In the genomic region with DNA sequence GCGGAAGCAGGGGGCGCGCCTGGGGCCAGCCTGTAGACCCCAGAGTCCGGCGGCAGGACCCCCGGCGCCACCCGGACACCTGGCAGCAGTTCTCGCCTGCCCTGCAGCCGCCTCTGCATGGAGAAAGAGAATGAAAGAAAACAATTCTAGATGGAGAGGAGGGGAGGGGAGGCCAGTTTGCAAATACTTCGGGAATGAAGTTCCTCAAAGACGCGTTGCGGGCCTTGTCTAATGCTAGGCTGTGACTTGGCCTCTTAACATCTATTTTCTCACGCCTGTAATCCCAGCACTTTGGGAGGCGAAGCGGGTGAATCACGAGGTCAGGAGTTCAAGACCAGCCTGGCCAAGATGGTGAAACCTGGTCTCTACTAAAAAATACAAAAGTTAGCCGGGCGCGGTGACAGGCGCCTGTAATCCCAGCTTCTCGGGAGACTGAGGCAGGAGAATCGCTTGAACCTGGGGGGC, we compare ENCODE assay signal across 11 cellular contexts. TPM values are rescaled to one million over a fixed set of nuclear protein-coding genes. Genes with fewer than 3 reads are reported as not detected.
DNase-seq lines count a peak whose midpoint lies in the region; ATAC-seq and TF ChIP-seq lines count a peak whose summit lies in the region.
"Had no signal": no experiment of that assay in that cellular context is flagged by ENCODE, and none has a peak within 500 bp of the region (broad histone marks: within the 10 kb centered on the region; RNA-seq: fewer than 3 reads in every experiment).

No MANE protein-coding gene starts in this region.

- peaks cover 38% of the 10 kb centered on the region for H3K4me1 ChIP-seq in left ventricle myocardium inferior
- no peaks in the 10 kb centered on the region for H3K4me1 ChIP-seq in rectal smooth muscle tissue (ENCODE audit: control insufficient read depth, insufficient read depth, low read length)

- no peaks in the 10 kb centered on the region for H3K36me3 Mint-ChIP-seq in T-cell

- DNase-seq in ELF-1 (ENCODE audit: low read depth, low spot score), result peak; percentile 39
- DNase-seq in T-cell, result no peak
- no peak for DNase-seq in left ventricle myocardium inferior
- DNase-seq in dermis blood vessel endothelial cell, result no peak
- DNase-seq in NCI-H510A treated with DMSO at 0.1 percent for 48 hours (lab: John Stamatoyannopoulos, UW), result no peak
- DNase-seq in hypothalamus (lab: John Stamatoyannopoulos, UW), result no peak
- DNase-seq: NCI-H2107; stimulated activated CD4-positive, alpha-beta T cell treated with anti-CD3 and anti-CD28 coated beads, Interleukin-4, amount 100 ng/mL, for 24 hours had no signal

- H3K36me3 ChIP-seq in left ventricle myocardium inferior (no peaks in the 10 kb centered on the region), rectal smooth muscle tissue (ENCODE audit: control insufficient read depth, insufficient read depth, low read length) (no peaks in the 10 kb centered on the region)

- CTCF ChIA-PET in T-cell (lab: Charles Lee), result no interaction called here

- H3K27ac ChIP-seq in left ventricle myocardium inferior (replicated peaks) (no peak overlapping the region), rectal smooth muscle tissue (ENCODE audit: low read depth, low read length) (no peak overlapping the region)

- intact Hi-C loops in left ventricle myocardium inferior (cut with micrococcal nuclease), result no loop called here

- H3K4me3 ChIP-seq in left ventricle myocardium inferior, result peak overlapping the region; percentile 56
- peak overlapping the region; percentile 51 for H3K4me3 ChIP-seq in rectal smooth muscle tissue (ENCODE audit: low read length)

- peaks cover 29 to 32% (median 30%) of the 10 kb centered on the region in 3 donors for H3K4me1 Mint-ChIP-seq in T-cell

- H3K27me3 ChIP-seq in left ventricle myocardium inferior (ENCODE audit: low read depth) (peaks cover 100% of the 10 kb centered on the region), rectal smooth muscle tissue (ENCODE audit: control insufficient read depth, insufficient read depth, low read length) (peaks cover 37% of the 10 kb centered on the region)

- no peak for ATAC-seq in T-cell (replicated peaks in 1 of 4)
- ATAC-seq in GM21515 (IDR thresholded peaks at IDR 0.05; ENCODE audit: unreplicated experiment), result no peak

- POLR2A ChIA-PET in T-cell (lab: Charles Lee), result no interaction called here

- no peak overlapping the region for H3K27ac Mint-ChIP-seq in T-cell

- H3K9me3 ChIP-seq in left ventricle myocardium inferior (replicated peaks), result no peaks in the 10 kb centered on the region

- H3K4me3 Mint-ChIP-seq in T-cell, result peak overlapping the region in 2 of 3 donors; percentile 63 to 78

- no peak overlapping the region for H3K9ac ChIP-seq in rectal smooth muscle tissue (ENCODE audit: low read length)

- peaks cover 63 to 81% of the 10 kb centered on the region in 2 donors for H3K27me3 Mint-ChIP-seq in T-cell

- H3K9me3 Mint-ChIP-seq in T-cell, result no peaks in the 10 kb centered on the region

- TF ChIP-seq CTCF in left ventricle myocardium inferior (IDR thresholded peaks at IDR 0.05; ENCODE audit: borderline replicate concordance), result no peak

RNA-seq across cellular contexts. Expression of gene BARX2, which starts 2.1 kb away (rescaled TPM):
- total RNA-seq in T-cell (not detected), left ventricle myocardium inferior (not detected), dermis blood vessel endothelial cell (not detected in 2 replicates)
- total RNA-seq: frontal cortex had no signal
